In genomic region chr1:159944623-159945455, GRCh38 we compare ENCODE assay signal across 2 cellular contexts.
A peak's percentile ranks its signal among the peaks of the same experiment; 100 is the strongest.
TF ChIP-seq lines count a peak whose summit lies in the region.

No MANE protein-coding gene starts in this region.

TF ChIP-seq in H1, 55 proteins besides CTCF, POLR2A, EP300 and RAD21:
- TF ChIP-seq E2F6 (IDR thresholded peaks at IDR 0.05) (no peak), TBP (IDR thresholded peaks at IDR 0.05; ENCODE audit: low read depth, low read length) (no peak), RBBP5 (IDR thresholded peaks at IDR 0.05; ENCODE audit: borderline replicate concordance, low read depth, low read length) (no peak), KDM4A (IDR thresholded peaks at IDR 0.05; ENCODE audit: low read depth, low read length, severe bottlenecking) (no peak), SIX5 (IDR thresholded peaks at IDR 0.05; ENCODE audit: low read depth, low read length) (no peak), SP4 (IDR thresholded peaks at IDR 0.05; ENCODE audit: low read length) (no peak), MAFK (IDR thresholded peaks at IDR 0.05; ENCODE audit: low read depth, low read length) (no peak), JUN (IDR thresholded peaks at IDR 0.05; ENCODE audit: low read depth, low read length) (no peak), KDM1A (IDR thresholded peaks at IDR 0.05; ENCODE audit: borderline replicate concordance, low read length) (no peak), SIN3A (conservative IDR thresholded peaks at IDR 0.05 in 1 of 2, IDR thresholded peaks at IDR 0.05 in 1 of 2; ENCODE audit: low read depth in 1 of 2, low read length in 2 of 2) (0 out of 4 replicates have a peak, but pooled peaks of 1 of the 2 experiments have one; percentile 6), SAP30 (IDR thresholded peaks at IDR 0.05; ENCODE audit: insufficient read depth, insufficient replicate concordance, low read length) (peak; percentile 52), KDM5A (IDR thresholded peaks at IDR 0.05; ENCODE audit: low read length) (no peak), ZNF274 (IDR thresholded peaks at IDR 0.05; ENCODE audit: borderline replicate concordance, extremely low read depth, low read length) (no peak), JUND (IDR thresholded peaks at IDR 0.05; ENCODE audit: low read length) (no peak)
TF ChIP-seq in H1: peak in this region for 2.

TF ChIP-seq in GM12891, 5 proteins besides CTCF, POLR2A, EP300 and RAD21:
- TF ChIP-seq POLR2AphosphoS5 (IDR thresholded peaks at IDR 0.05; ENCODE audit: low read depth, low read length) (no peak), SPI1 (IDR thresholded peaks at IDR 0.05; ENCODE audit: low read depth, low read length) (no peak), PAX5 (IDR thresholded peaks at IDR 0.05; ENCODE audit: insufficient read depth, low read length, severe bottlenecking) (no peak), TAF1 (IDR thresholded peaks at IDR 0.05; ENCODE audit: low read depth, low read length) (no peak)
